8 cellular contexts compared by ENCODE assay signal in the genomic region with DNA sequence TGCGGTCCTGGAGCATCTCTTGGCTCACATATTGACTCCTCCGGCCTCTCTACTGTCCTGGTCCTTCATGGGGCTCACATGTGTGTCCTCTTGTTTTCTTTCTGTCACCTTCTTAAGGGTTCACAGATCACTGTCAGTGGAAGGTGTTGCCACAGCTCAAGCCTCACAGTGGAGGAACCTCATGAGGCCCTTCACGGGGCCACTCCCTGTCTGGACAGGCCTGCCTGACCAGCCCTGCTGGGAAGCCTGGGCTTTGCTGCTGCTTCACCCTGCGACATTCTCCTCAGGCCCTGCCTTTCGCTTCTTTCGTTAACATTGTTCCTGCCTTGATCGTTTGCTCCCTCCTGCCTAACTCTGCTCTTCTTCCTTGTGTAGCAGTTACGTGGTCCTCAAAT. TPM values are rescaled to one million over a fixed set of nuclear protein-coding genes. Genes with fewer than 3 reads are reported as not detected.
A peak's percentile ranks its signal among the peaks of the same experiment; 100 is the strongest.
DNase-seq lines count a peak whose midpoint lies in the region; ATAC-seq, FAIRE-seq and TF ChIP-seq lines count a peak whose summit lies in the region.

No MANE protein-coding gene starts in this region.

- in situ Hi-C loops in ACHN (cut with HindIII; ENCODE audit: low pct_ligation_motif_present, low pct_unique_long_range_greater_than_20kb, low sequenced_read_pairs), result no loop called here

- no TSS peak for BruUV-seq in HCT116 (replicated peaks; lab: Mats Ljungman, UMichigan)

- H3K27ac Mint-ChIP-seq in activated CD4-positive, alpha-beta memory T cell treated with anti-CD3 and anti-CD28 coated beads, Interleukin-2, amount 10 ng/mL, durations not matched to agents 7 days and 5 days, result peak overlapping the region; percentile 94

- ATAC-seq in HCT116, result no peak
- peak; percentile 19 for ATAC-seq in left ventricle myocardium superior
- no peak for ATAC-seq in HG03571 (IDR thresholded peaks at IDR 0.05; ENCODE audit: unreplicated experiment)

- H3K4me3 Mint-ChIP-seq in activated CD4-positive, alpha-beta memory T cell treated with anti-CD3 and anti-CD28 coated beads, Interleukin-2, amount 10 ng/mL, durations not matched to agents 7 days and 5 days, result peak overlapping the region; percentile 70

- intact Hi-C loops in HCT116 (cut with micrococcal nuclease) (loop anchor here (2.0 kb wide), 1 partner anchor 253 kb away; no protein-coding TSS in a partner anchor), left ventricle myocardium superior (cut with micrococcal nuclease) (no loop called here), spleen (cut with DNase I; ENCODE audit: low total_unique reads) (no loop called here)

- DNase-seq in HCT116 (ENCODE audit: low read depth, low spot score) (no peak), left ventricle myocardium superior (no peak), spleen (no peak), frontal cortex (ENCODE audit: low spot score in 2 of 2) (no peak), GM10266 (ENCODE audit: extremely low spot score) (no peak), ACHN (no peak)
- no peak for DNase-seq in activated CD4-positive, alpha-beta memory T cell treated with anti-CD3 and anti-CD28 coated beads, Interleukin-2, amount 10 ng/mL, durations not matched to agents 7 days and 5 days

- H2AFZ ChIP-seq in HCT116 (ENCODE audit: low read depth, low read length, poor library complexity, severe bottlenecking), result no peak overlapping the region

- H3K4me1 ChIP-seq in HCT116 (ENCODE audit: control insufficient read depth in 1 of 2, insufficient read depth in 2 of 2, low read length in 2 of 2) (peaks cover 14 to 44% of the 10 kb centered on the region in 2 experiments), spleen (peaks cover 17 to 74% (median 55%) of the 10 kb centered on the region in 6 donors)

- H3K9me3 Mint-ChIP-seq in activated CD4-positive, alpha-beta memory T cell treated with anti-CD3 and anti-CD28 coated beads, Interleukin-2, amount 10 ng/mL, durations not matched to agents 7 days and 5 days, result no peaks in the 10 kb centered on the region

- TF ChIP-seq POLR2A in HCT116 (IDR thresholded peaks at IDR 0.05; ENCODE audit: borderline replicate concordance, extremely low read depth, insufficient read depth, insufficient read length), result no peak
- TF ChIP-seq POLR2A in spleen (IDR thresholded peaks at IDR 0.05), result no peak

- no peak for TF ChIP-seq RAD21 in HCT116 (IDR thresholded peaks at IDR 0.05; ENCODE audit: low read depth)

- TF ChIP-seq CTCF in HCT116 (IDR thresholded peaks at IDR 0.05 in 2 of 3, conservative IDR thresholded peaks at IDR 0.05 in 1 of 3; ENCODE audit: borderline replicate concordance in 1 of 3, insufficient read depth in 1 of 3, low read depth in 2 of 3, low read length in 2 of 3) (no peak), spleen (IDR thresholded peaks at IDR 0.05 in 8 of 11, conservative IDR thresholded peaks at IDR 0.05 in 3 of 11) (no peak), GM10266 (IDR thresholded peaks at IDR 0.05; ENCODE audit: control insufficient read depth, insufficient read depth, low read depth, missing control alignments) (no peak)

- RAD21 ChIA-PET in HCT116 (lab: Charles Lee; ENCODE audit: low non-redundant PET in 1 of 2, low total read pairs in 2 of 2, uncharacterized antibody in 2 of 2, unreplicated experiment in 2 of 2), result no interaction called here

- H3K27me3 ChIP-seq in HCT116 (ENCODE audit: insufficient read depth, low read length) (no peaks in the 10 kb centered on the region), spleen (replicated peaks in 1 of 7) (no peaks in the 10 kb centered on the region)

- H4K20me1 ChIP-seq in HCT116 (ENCODE audit: insufficient read depth), result peaks cover 7% of the 10 kb centered on the region; the same call in 1 of the 2 replicates

- H3K27me3 Mint-ChIP-seq in activated CD4-positive, alpha-beta memory T cell treated with anti-CD3 and anti-CD28 coated beads, Interleukin-2, amount 10 ng/mL, durations not matched to agents 7 days and 5 days, result no peaks in the 10 kb centered on the region

- peaks cover 38% of the 10 kb centered on the region for H3K4me1 Mint-ChIP-seq in activated CD4-positive, alpha-beta memory T cell treated with anti-CD3 and anti-CD28 coated beads, Interleukin-2, amount 10 ng/mL, durations not matched to agents 7 days and 5 days

- 41 to 68% (median 62%) methylated on average over 8 of the region's 8 CpGs for WGBS in spleen, 5 donors

- H3K9me3 ChIP-seq in HCT116 (ENCODE audit: control insufficient read depth in 1 of 2, insufficient read depth in 1 of 2, low read depth in 1 of 2, low read length in 2 of 2), result no peaks in the 10 kb centered on the region
- no peaks in the 10 kb centered on the region for H3K9me3 ChIP-seq in spleen

- H3K36me3 ChIP-seq in HCT116 (ENCODE audit: control insufficient read depth in 1 of 2, insufficient read depth in 2 of 2, low read length in 2 of 2) (peaks cover 34 to 39% of the 10 kb centered on the region in 2 experiments; a peak in 3 of 4 replicates), spleen (peaks cover 0 to 46% (median 15%) of the 10 kb centered on the region in 6 donors)

- POLR2A ChIA-PET in HCT116 (lab: Charles Lee), result no interaction called here
- POLR2A ChIA-PET in activated CD4-positive, alpha-beta memory T cell treated with anti-CD3 and anti-CD28 coated beads, Interleukin-2, amount 10 ng/mL, durations not matched to agents 7 days and 5 days (lab: Charles Lee), result interaction anchor here (0.7 to 1.8 kb wide), 8 partner anchors 9 to 294 kb away, joined by 3 to 7 read pairs (median 4); a partner anchor contains a TSS

- H3K9ac ChIP-seq in HCT116 (ENCODE audit: low read length), result peak overlapping the region; percentile 0; the same call in 1 of the 2 replicates

- H3K4me3 ChIP-seq in HCT116 (replicated peaks in 1 of 2; ENCODE audit: low read depth in 1 of 2, low read length in 2 of 2) (no peak overlapping the region), spleen (peak overlapping the region in 2 of 8 donors; percentile 47 to 69)

- no peaks in the 10 kb centered on the region for H3K9me2 ChIP-seq in HCT116 (ENCODE audit: insufficient read depth)

- CTCF ChIA-PET in HCT116 (lab: Charles Lee), result no interaction called here
- CTCF ChIA-PET in activated CD4-positive, alpha-beta memory T cell treated with anti-CD3 and anti-CD28 coated beads, Interleukin-2, amount 10 ng/mL, durations not matched to agents 7 days and 5 days (lab: Charles Lee), result interaction anchor here (0.7 kb wide), 1 partner anchor 66 kb away, joined by 3 read pairs; no protein-coding TSS in a partner anchor

- H3K79me2 ChIP-seq in HCT116 (ENCODE audit: insufficient read depth, low read length), result peaks cover 49% of the 10 kb centered on the region

- peaks cover 31% of the 10 kb centered on the region for H3K36me3 Mint-ChIP-seq in activated CD4-positive, alpha-beta memory T cell treated with anti-CD3 and anti-CD28 coated beads, Interleukin-2, amount 10 ng/mL, durations not matched to agents 7 days and 5 days (ENCODE audit: low read depth)

- FAIRE-seq in frontal cortex (lab: Jason Lieb, UNC), result no peak

- peak overlapping the region; percentile 98 for H3K27ac ChIP-seq in HCT116 (ENCODE audit: low read depth, low read length)
- H3K27ac ChIP-seq in spleen, result peak overlapping the region; percentile 86 to 96 (median 94)

- H3K4me2 ChIP-seq in HCT116 (ENCODE audit: low read length), result peak overlapping the region; percentile 99

TF ChIP-seq in HCT116, 20 proteins besides CTCF, POLR2A, EP300 and RAD21 (continues in another document):
- TF ChIP-seq, protein P1, sequence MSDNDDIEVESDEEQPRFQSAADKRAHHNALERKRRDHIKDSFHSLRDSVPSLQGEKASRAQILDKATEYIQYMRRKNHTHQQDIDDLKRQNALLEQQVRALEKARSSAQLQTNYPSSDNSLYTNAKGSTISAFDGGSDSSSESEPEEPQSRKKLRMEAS (IDR thresholded peaks at IDR 0.05), result no peak
- TF ChIP-seq EZH2 (IDR thresholded peaks at IDR 0.05) (no peak), YY1 (IDR thresholded peaks at IDR 0.05; ENCODE audit: extremely low read depth, insufficient replicate concordance, low read depth, low read length) (no peak), SRF (IDR thresholded peaks at IDR 0.05; ENCODE audit: low read depth) (no peak), EGR1 (IDR thresholded peaks at IDR 0.05; ENCODE audit: low read depth) (no peak), SIN3A (IDR thresholded peaks at IDR 0.05; ENCODE audit: low read depth) (no peak), JUND (IDR thresholded peaks at IDR 0.05) (no peak), ZNF274 (IDR thresholded peaks at IDR 0.05; ENCODE audit: low read depth, low read length) (no peak), FOSL1 (IDR thresholded peaks at IDR 0.05; ENCODE audit: low read depth) (no peak), CBX3 (IDR thresholded peaks at IDR 0.05; ENCODE audit: low read depth) (no peak), ELF1 (IDR thresholded peaks at IDR 0.05; ENCODE audit: borderline replicate concordance, low read depth) (no peak), SP1 (IDR thresholded peaks at IDR 0.05; ENCODE audit: low read depth) (no peak)
- TF ChIP-seq, protein P2, sequence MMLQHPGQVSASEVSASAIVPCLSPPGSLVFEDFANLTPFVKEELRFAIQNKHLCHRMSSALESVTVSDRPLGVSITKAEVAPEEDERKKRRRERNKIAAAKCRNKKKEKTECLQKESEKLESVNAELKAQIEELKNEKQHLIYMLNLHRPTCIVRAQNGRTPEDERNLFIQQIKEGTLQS (IDR thresholded peaks at IDR 0.05), result no peak

RNA-seq across cellular contexts. Expression of a gene that starts 56.0 kb away (rescaled TPM):
- 117 TPM for total RNA-seq in HCT116 (2021; ENCODE audit: unreplicated experiment)
- 148 and 173 TPM in 2 replicates for polyA plus RNA-seq in HCT116 (2012)
- 10 to 100 TPM; 41.0 to 42.9 TPM for total RNA-seq in activated CD4-positive, alpha-beta memory T cell treated with anti-CD3 and anti-CD28 coated beads, Interleukin-2, amount 10 ng/mL, durations not matched to agents 7 days and 5 days
- total RNA-seq in left ventricle myocardium superior, result 37.3 TPM
- total RNA-seq in spleen, result 10 to 100 TPM; 62.6 to 80.2 (median 67.0) TPM
- 10 to 100 TPM; 30.9 to 52.7 (median 34.9) TPM for polyA plus RNA-seq in spleen
- 45.2 TPM for total RNA-seq in frontal cortex
